7 cellular contexts compared by ENCODE assay signal in the genomic region with DNA sequence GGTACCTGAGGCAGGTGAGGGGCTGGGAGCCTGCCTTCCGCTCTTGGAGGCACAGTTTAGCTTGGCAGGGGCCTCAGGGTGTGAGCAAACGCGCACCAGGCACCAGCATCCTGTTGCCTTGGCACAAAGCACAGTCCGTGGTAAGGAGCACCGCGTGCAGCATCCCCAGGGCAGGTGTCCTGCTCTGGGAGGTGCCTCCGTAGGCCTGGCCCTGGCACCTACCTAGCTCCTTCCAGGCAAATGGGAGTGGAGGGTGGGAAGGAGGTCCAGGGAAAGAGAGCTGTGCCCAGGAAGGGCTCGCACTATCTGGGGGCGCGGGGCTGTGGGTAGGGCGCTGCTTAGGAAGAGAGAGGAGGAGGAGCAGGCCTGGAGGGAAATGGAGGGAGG. TPM values are rescaled to one million over a fixed set of nuclear protein-coding genes. Genes with fewer than 3 reads are reported as not detected.
A peak's percentile ranks its signal among the peaks of the same experiment; 100 is the strongest.
DNase-seq lines count a peak whose midpoint lies in the region; ATAC-seq and TF ChIP-seq lines count a peak whose summit lies in the region.

No MANE protein-coding gene starts in this region.

- no peaks in the 10 kb centered on the region for H3K9me3 Mint-ChIP-seq in dendritic cell treated with granulocyte-macrophage colony-stimulating factor and Interleukin-4, amounts not matched to agents 40 ng/mL and 50 ng/mL, for 4 days
- H3K9me3 Mint-ChIP-seq in progenitor cell of endocrine pancreas (ENCODE audit: low read depth), result no peaks in the 10 kb centered on the region

- H3K79me2 ChIP-seq in DOHH2 (ENCODE audit: control insufficient read depth, low read length), result peaks cover 10% of the 10 kb centered on the region

- ATAC-seq in GM21447 (IDR thresholded peaks at IDR 0.05; ENCODE audit: unreplicated experiment), result no peak
- ATAC-seq in GM21723 (IDR thresholded peaks at IDR 0.05; ENCODE audit: unreplicated experiment), result no peak

- TF ChIP-seq CTCF in DOHH2 (IDR thresholded peaks at IDR 0.05; ENCODE audit: low read depth, low read length, poor library complexity, severe bottlenecking) (no peak), LNCaP clone FGC (IDR thresholded peaks at IDR 0.05; ENCODE audit: control insufficient read depth, extremely low read depth, insufficient read depth) (no peak), progenitor cell of endocrine pancreas (IDR thresholded peaks at IDR 0.05; ENCODE audit: unreplicated experiment) (no peak)

- H4K20me1 ChIP-seq in DOHH2 (ENCODE audit: control insufficient read depth, insufficient read depth, low read depth, low read length), result peaks cover 21% of the 10 kb centered on the region; the same call in 1 of the 2 replicates

- DNase-seq in LNCaP clone FGC (ENCODE audit: low read depth) (no peak), progenitor cell of endocrine pancreas (ENCODE audit: low spot score, unreplicated experiment) (no peak), COLO829 (ENCODE audit: low spot score) (no peak)

- H3F3A ChIP-seq in DOHH2 (ENCODE audit: control insufficient read depth, insufficient read depth), result peaks cover 9% of the 10 kb centered on the region

- no peaks in the 10 kb centered on the region for H3K9me3 ChIP-seq in DOHH2 (ENCODE audit: control insufficient read depth, insufficient read depth, low read length)

- H3K27me3 Mint-ChIP-seq in dendritic cell treated with granulocyte-macrophage colony-stimulating factor and Interleukin-4, amounts not matched to agents 40 ng/mL and 50 ng/mL, for 4 days, result peaks cover 13% of the 10 kb centered on the region
- H3K27me3 Mint-ChIP-seq in progenitor cell of endocrine pancreas, result no peaks in the 10 kb centered on the region

- H3K36me3 Mint-ChIP-seq in dendritic cell treated with granulocyte-macrophage colony-stimulating factor and Interleukin-4, amounts not matched to agents 40 ng/mL and 50 ng/mL, for 4 days (ENCODE audit: low read depth), result peaks cover 25% of the 10 kb centered on the region
- H3K36me3 Mint-ChIP-seq in progenitor cell of endocrine pancreas (ENCODE audit: insufficient read depth), result no peaks in the 10 kb centered on the region

- intact Hi-C loops in dendritic cell treated with granulocyte-macrophage colony-stimulating factor and Interleukin-4, amounts not matched to agents 40 ng/mL and 50 ng/mL, for 4 days (cut with micrococcal nuclease), result loop anchor here (1.0 to 10.0 kb wide), 3 partner anchors 189 to 305 kb away; no protein-coding TSS in a partner anchor

- peak overlapping the region; percentile 63 for H3K27ac Mint-ChIP-seq in dendritic cell treated with granulocyte-macrophage colony-stimulating factor and Interleukin-4, amounts not matched to agents 40 ng/mL and 50 ng/mL, for 4 days
- peak overlapping the region; percentile 33 for H3K27ac Mint-ChIP-seq in progenitor cell of endocrine pancreas

- peak overlapping the region; percentile 86 for H3K4me2 ChIP-seq in DOHH2 (ENCODE audit: low read length)

- H3K4me1 Mint-ChIP-seq in dendritic cell treated with granulocyte-macrophage colony-stimulating factor and Interleukin-4, amounts not matched to agents 40 ng/mL and 50 ng/mL, for 4 days (ENCODE audit: low read depth), result peaks cover 40% of the 10 kb centered on the region
- peaks cover 23% of the 10 kb centered on the region for H3K4me1 Mint-ChIP-seq in progenitor cell of endocrine pancreas (ENCODE audit: low read depth)

- peaks cover 59% of the 10 kb centered on the region for H3K4me1 ChIP-seq in DOHH2 (ENCODE audit: control insufficient read depth, low read length)

- H3K4me3 Mint-ChIP-seq in dendritic cell treated with granulocyte-macrophage colony-stimulating factor and Interleukin-4, amounts not matched to agents 40 ng/mL and 50 ng/mL, for 4 days, result peak overlapping the region; percentile 42
- H3K4me3 Mint-ChIP-seq in progenitor cell of endocrine pancreas (ENCODE audit: low read depth), result no peak overlapping the region

- H3K27me3 ChIP-seq in DOHH2 (ENCODE audit: control insufficient read depth, low read length), result peaks cover 9% of the 10 kb centered on the region; the same call in 1 of the 2 replicates

- peak overlapping the region; percentile 3; the same call in 1 of the 2 replicates for H3K4me3 ChIP-seq in DOHH2 (ENCODE audit: low read length)
- H3K4me3 ChIP-seq in LNCaP clone FGC (ENCODE audit: low read depth, low read length), result peak overlapping the region; percentile 28

- no peaks in the 10 kb centered on the region for H3K9me2 ChIP-seq in DOHH2 (replicated peaks; ENCODE audit: control insufficient read depth, low read length)

- no peaks in the 10 kb centered on the region for H3K36me3 ChIP-seq in DOHH2 (ENCODE audit: control insufficient read depth, low read length)

- H3K27ac ChIP-seq in DOHH2 (ENCODE audit: low read depth, low read length), result no peak overlapping the region

RNA-seq across cellular contexts. Expression of a gene that starts 3.1 kb away (rescaled TPM):
- 136 and 143 TPM in 2 replicates for total RNA-seq in progenitor cell of endocrine pancreas
